3 cellular contexts compared by ENCODE assay signal in genomic region chr7:46004965-46005364, GRCh38.
TF ChIP-seq lines count a peak whose summit lies in the region.

No MANE protein-coding gene starts in this region.

TF ChIP-seq in SK-N-SH, 30 proteins besides CTCF, POLR2A, EP300 and RAD21 (continued from another document):
- TF ChIP-seq, protein P1, sequence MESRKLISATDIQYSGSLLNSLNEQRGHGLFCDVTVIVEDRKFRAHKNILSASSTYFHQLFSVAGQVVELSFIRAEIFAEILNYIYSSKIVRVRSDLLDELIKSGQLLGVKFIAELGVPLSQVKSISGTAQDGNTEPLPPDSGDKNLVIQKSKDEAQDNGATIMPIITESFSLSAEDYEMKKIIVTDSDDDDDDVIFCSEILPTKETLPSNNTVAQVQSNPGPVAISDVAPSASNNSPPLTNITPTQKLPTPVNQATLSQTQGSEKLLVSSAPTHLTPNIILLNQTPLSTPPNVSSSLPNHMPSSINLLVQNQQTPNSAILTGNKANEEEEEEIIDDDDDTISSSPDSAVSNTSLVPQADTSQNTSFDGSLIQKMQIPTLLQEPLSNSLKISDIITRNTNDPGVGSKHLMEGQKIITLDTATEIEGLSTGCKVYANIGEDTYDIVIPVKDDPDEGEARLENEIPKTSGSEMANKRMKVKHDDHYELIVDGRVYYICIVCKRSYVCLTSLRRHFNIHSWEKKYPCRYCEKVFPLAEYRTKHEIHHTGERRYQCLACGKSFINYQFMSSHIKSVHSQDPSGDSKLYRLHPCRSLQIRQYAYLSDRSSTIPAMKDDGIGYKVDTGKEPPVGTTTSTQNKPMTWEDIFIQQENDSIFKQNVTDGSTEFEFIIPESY (IDR thresholded peaks at IDR 0.05; ENCODE audit: borderline replicate concordance, low read depth): no peak
- TF ChIP-seq TCF12 (IDR thresholded peaks at IDR 0.05) (no peak), PBX3 (IDR thresholded peaks at IDR 0.05) (no peak), FOXM1 (IDR thresholded peaks at IDR 0.05; ENCODE audit: low read depth) (no peak), EZH2phosphoT487 (IDR thresholded peaks at IDR 0.05; ENCODE audit: borderline replicate concordance, low read depth) (no peak), RCOR1 (IDR thresholded peaks at IDR 0.05; ENCODE audit: low read length) (no peak), GATA2 (CRISPR knock-in tag; IDR thresholded peaks at IDR 0.05) (no peak), NFIC (IDR thresholded peaks at IDR 0.05; ENCODE audit: borderline replicate concordance) (no peak), JUND (IDR thresholded peaks at IDR 0.05) (no peak), TEAD4 (IDR thresholded peaks at IDR 0.05; ENCODE audit: borderline replicate concordance, insufficient read depth) (no peak), RXRA (IDR thresholded peaks at IDR 0.05; ENCODE audit: borderline replicate concordance, low read depth) (no peak), IRF3 (IDR thresholded peaks at IDR 0.05; ENCODE audit: low read depth, low read length) (no peak), USF2 (IDR thresholded peaks at IDR 0.05; ENCODE audit: borderline replicate concordance, low read depth, low read length) (no peak), TAF1 (IDR thresholded peaks at IDR 0.05; ENCODE audit: borderline replicate concordance, low read depth, low read length) (no peak), SIN3A (IDR thresholded peaks at IDR 0.05; ENCODE audit: borderline replicate concordance, low read depth, low read length) (no peak), SMC3 (IDR thresholded peaks at IDR 0.05; ENCODE audit: low read depth, low read length) (no peak)
TF ChIP-seq in SK-N-SH: peak in this region for 0.

TF ChIP-seq in SK-N-SH treated with all-trans-retinoic acid at 6 μM for 48 hours, 23 proteins besides CTCF, POLR2A, EP300 and RAD21 (continued from another document):
- TF ChIP-seq ARNTL (CRISPR knock-in tag; IDR thresholded peaks at IDR 0.05; ENCODE audit: borderline replicate concordance, low read depth) (no peak), RARB (CRISPR knock-in tag; IDR thresholded peaks at IDR 0.05) (no peak), GLIS3 (CRISPR knock-in tag; IDR thresholded peaks at IDR 0.05) (no peak), TSHZ2 (CRISPR knock-in tag; IDR thresholded peaks at IDR 0.05) (no peak), CREB5 (CRISPR knock-in tag; IDR thresholded peaks at IDR 0.05; ENCODE audit: low read depth) (no peak), ESRRG (CRISPR knock-in tag; IDR thresholded peaks at IDR 0.05) (no peak), BACH2 (CRISPR knock-in tag; IDR thresholded peaks at IDR 0.05; ENCODE audit: borderline replicate concordance) (no peak), CSRNP3 (CRISPR knock-in tag; IDR thresholded peaks at IDR 0.05) (no peak), SNAI2 (CRISPR knock-in tag; IDR thresholded peaks at IDR 0.05) (no peak)

TF ChIP-seq in IMR-90, 13 proteins besides CTCF, POLR2A, EP300 and RAD21 (continued from another document):
- TF ChIP-seq NFE2L2 (IDR thresholded peaks at IDR 0.05; ENCODE audit: low read depth, low read length) (no peak), RFX5 (IDR thresholded peaks at IDR 0.05; ENCODE audit: low read depth, low read length) (no peak), RCOR1 (IDR thresholded peaks at IDR 0.05; ENCODE audit: insufficient replicate concordance, low read length) (no peak), MAFK (IDR thresholded peaks at IDR 0.05; ENCODE audit: low read depth, low read length) (no peak), ELK1 (IDR thresholded peaks at IDR 0.05; ENCODE audit: borderline replicate concordance, low read depth, low read length) (no peak), FOS (IDR thresholded peaks at IDR 0.05; ENCODE audit: low read depth, low read length) (no peak), SMC3 (IDR thresholded peaks at IDR 0.05; ENCODE audit: low read depth, low read length) (no peak), BHLHE40 (IDR thresholded peaks at IDR 0.05; ENCODE audit: low read depth, low read length) (no peak), CHD1 (IDR thresholded peaks at IDR 0.05; ENCODE audit: low read depth, low read length) (no peak), MAZ (IDR thresholded peaks at IDR 0.05; ENCODE audit: borderline replicate concordance, low read depth, low read length) (no peak), CEBPB (IDR thresholded peaks at IDR 0.05; ENCODE audit: low read depth, low read length) (no peak), USF2 (IDR thresholded peaks at IDR 0.05; ENCODE audit: low read depth, low read length) (no peak)
